In the genomic region with DNA sequence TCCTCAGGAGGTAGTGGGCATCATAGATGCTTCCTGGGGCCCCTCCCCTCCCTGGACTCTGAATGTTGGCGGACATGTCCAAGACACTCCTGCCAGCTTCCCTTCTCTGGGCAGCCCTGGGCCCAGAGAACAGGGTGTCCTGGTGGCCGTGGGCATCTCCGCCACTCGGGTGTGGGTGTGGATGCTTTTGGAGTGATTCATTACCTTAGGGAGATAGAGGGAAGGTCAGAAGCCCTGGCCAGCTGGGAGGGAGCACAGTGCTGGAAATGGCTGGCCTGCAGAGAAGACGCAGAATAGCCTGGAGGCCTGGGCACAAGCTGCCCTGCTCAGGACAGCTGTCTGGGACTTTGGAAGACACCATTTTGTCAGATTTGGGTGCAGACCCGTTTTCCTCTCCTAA, we compare ENCODE assay signal across 7 cellular contexts. TPM values are rescaled to one million over a fixed set of nuclear protein-coding genes. Genes with fewer than 3 reads are reported as not detected.
A peak's percentile ranks its signal among the peaks of the same experiment; 100 is the strongest.
DNase-seq lines count a peak whose midpoint lies in the region; ATAC-seq and TF ChIP-seq lines count a peak whose summit lies in the region.
"Not testable (repeated sequence)": the region's sequence is repeated elsewhere in the genome, so short reads cannot be mapped to it uniquely, and the experiment has no call there.

No MANE protein-coding gene starts in this region.

- TF ChIP-seq CTCF in PC-3 (conservative IDR thresholded peaks at IDR 0.05; ENCODE audit: low read depth, low read length); endothelial cell (IDR thresholded peaks at IDR 0.05; ENCODE audit: unreplicated experiment); osteoblast (IDR thresholded peaks at IDR 0.05; ENCODE audit: extremely low read depth, low read depth, low read length): not testable (repeated sequence)

- BruUV-seq in PC-3 (replicated peaks; lab: Mats Ljungman, UMichigan), result not testable (repeated sequence)

- H3K9me3 ChIP-seq in GM23248 (ENCODE audit: low read depth); PC-3 (ENCODE audit: low read length); adipocyte (ENCODE audit: control insufficient read depth, low read length); osteoblast (ENCODE audit: low read depth, low read length): not testable (repeated sequence)

- H3K79me2 ChIP-seq in GM23248 (ENCODE audit: insufficient read depth); PC-3 (ENCODE audit: low read length); osteoblast (ENCODE audit: insufficient read depth, low read length): not testable (repeated sequence)

- H3K27ac Mint-ChIP-seq in endothelial cell (ENCODE audit: unreplicated experiment), result peak overlapping the region; percentile 45

- POLR2A ChIA-PET in PC-3 (lab: Charles Lee; ENCODE audit: unreplicated experiment), result not testable (repeated sequence)

- not testable (repeated sequence) for H3K36me3 Mint-ChIP-seq in endothelial cell (ENCODE audit: low read depth, unreplicated experiment)

- intact Hi-C loops in PC-3 (cut with micrococcal nuclease); Right ventricle myocardium superior (cut with DNase I): not testable (repeated sequence)

- H3K9ac ChIP-seq in GM23248; PC-3 (ENCODE audit: low read length); adipocyte (ENCODE audit: low read length): not testable (repeated sequence)

- not testable (repeated sequence) for H3K4me2 ChIP-seq in GM23248 (ENCODE audit: unreplicated experiment); PC-3 (ENCODE audit: low read length); osteoblast (ENCODE audit: insufficient read depth, low read length)

- H3K27me3 Mint-ChIP-seq in endothelial cell (ENCODE audit: unreplicated experiment), result not testable (repeated sequence)

- not testable (repeated sequence) for H3K27ac ChIP-seq in GM23248; PC-3 (ENCODE audit: low read length); osteoblast (ENCODE audit: low read depth, low read length)

- not testable (repeated sequence) for H3K9me3 Mint-ChIP-seq in endothelial cell (ENCODE audit: unreplicated experiment)

- H3K27me3 ChIP-seq in GM23248 (replicated peaks; ENCODE audit: insufficient read depth); PC-3 (ENCODE audit: low read length); osteoblast (ENCODE audit: insufficient read depth, low read length): not testable (repeated sequence)
- peaks cover 13% of the 10 kb centered on the region for H3K27me3 ChIP-seq in adipocyte (replicated peaks; ENCODE audit: control insufficient read depth, insufficient read depth, low read length)

- H3K4me1 ChIP-seq in GM23248 (ENCODE audit: insufficient read depth); PC-3 (ENCODE audit: insufficient read depth, low read length); adipocyte (ENCODE audit: control insufficient read depth, insufficient read depth, low read length); osteoblast (ENCODE audit: insufficient read depth, low read length): not testable (repeated sequence)

- DNase-seq in GM23248 (peak; percentile 48), adipocyte (ENCODE audit: low read depth) (peak; percentile 58), islet precursor cell (peak; percentile 55)
- not testable (repeated sequence) for DNase-seq in PC-3; endothelial cell (ENCODE audit: low spot score); Right ventricle myocardium superior; osteoblast (ENCODE audit: insufficient read length, low spot score, missing footprints)

- H3K36me3 ChIP-seq in GM23248 (ENCODE audit: low read depth); PC-3 (ENCODE audit: low read depth, low read length); adipocyte (ENCODE audit: control insufficient read depth, insufficient read depth, low read length, severe bottlenecking); osteoblast (ENCODE audit: insufficient read depth, low read length): not testable (repeated sequence)

- peak; percentile 75 for ATAC-seq in PC-3
- ATAC-seq in Right ventricle myocardium superior (ENCODE audit: poor library complexity), result peak; percentile 54

- in situ Hi-C loops in GM23248 (cut with MboI), result not testable (repeated sequence)

- not testable (repeated sequence) for H3K4me3 Mint-ChIP-seq in endothelial cell (ENCODE audit: unreplicated experiment)

- H3K9me2 ChIP-seq in GM23248 (ENCODE audit: insufficient read depth); PC-3 (replicated peaks; ENCODE audit: low read length): not testable (repeated sequence)

- H3K4me3 ChIP-seq in GM23248; PC-3 (ENCODE audit: low read length); adipocyte (ENCODE audit: low read length); osteoblast (ENCODE audit: insufficient read depth, low read length): not testable (repeated sequence)

- H2AFZ ChIP-seq in GM23248; PC-3 (ENCODE audit: low read length): not testable (repeated sequence)
- H2AFZ ChIP-seq in osteoblast (ENCODE audit: low read length), result peak overlapping the region; percentile 41

- not testable (repeated sequence) for H3K4me1 Mint-ChIP-seq in endothelial cell (ENCODE audit: unreplicated experiment)

- CTCF ChIA-PET in PC-3 (lab: Charles Lee), result not testable (repeated sequence)

- 25 to 28% methylated on average over 6 of the region's 6 CpGs for WGBS in GM23248 (ENCODE audit: low coverage in 1 of 2, low lambda C conversion rate in 2 of 2, missing lambda C conversion rate in 2 of 2), 2 experiments

- not testable (repeated sequence) for H4K20me1 ChIP-seq in GM23248 (ENCODE audit: insufficient read depth); PC-3 (ENCODE audit: low read length); osteoblast (ENCODE audit: insufficient read depth, low read length)

- not testable (repeated sequence) for H3F3A ChIP-seq in GM23248 (ENCODE audit: insufficient read depth); PC-3 (ENCODE audit: low read length, unreplicated experiment)

RNA-seq across cellular contexts. Expression of gene SAXO2, which starts 37.7 kb away (rescaled TPM):
- not detected in 2 replicates for total RNA-seq in GM23248 (2014; rRNA removed; shearing (Covaris generic))
- 0.51 and 2.0 TPM in 2 replicates for polyA plus RNA-seq in GM23248 (2016; fragmentation: Nextera tagmentation; extraction: Ambion mirVana)
- total RNA-seq in PC-3 (2014; rRNA removed), result 0.35 and 3.7 TPM in 2 replicates
- 2.0 TPM for total RNA-seq in endothelial cell (ENCODE audit: unreplicated experiment)
- total RNA-seq in Right ventricle myocardium superior, result 3.0 TPM
- total RNA-seq in osteoblast, result 1.1 and 6.2 TPM in 2 replicates

RNA-seq across cellular contexts. Expression of gene EFL1, which starts 37.8 kb away (rescaled TPM):
- 28.4 and 53.7 TPM in 2 replicates for total RNA-seq in GM23248 (2014; rRNA removed; shearing (Covaris generic))
- polyA plus RNA-seq in GM23248 (2016; fragmentation: Nextera tagmentation; extraction: Ambion mirVana), result 21.3 and 21.8 TPM in 2 replicates
- 12.4 and 14.7 TPM in 2 replicates for total RNA-seq in PC-3 (2014; rRNA removed)
- total RNA-seq in endothelial cell (ENCODE audit: unreplicated experiment), result 19.3 TPM
- total RNA-seq in Right ventricle myocardium superior, result 14.9 TPM
- total RNA-seq in osteoblast, result 30.9 and 32.9 TPM in 2 replicates

RNA-seq across cellular contexts. Expression of gene GOLGA6L10, which starts 48.9 kb away (rescaled TPM):
- total RNA-seq in GM23248 (2014; rRNA removed; shearing (Covaris generic)), result under 0.01 and 0.25 TPM in 2 replicates
- not detected in 2 replicates for polyA plus RNA-seq in GM23248 (2016; fragmentation: Nextera tagmentation; extraction: Ambion mirVana)
- total RNA-seq in PC-3 (2014; rRNA removed) (1.1 TPM in 1 of 2 replicates, not detected in the other), endothelial cell (ENCODE audit: unreplicated experiment) (0.28 TPM), Right ventricle myocardium superior (0.11 TPM), osteoblast (1.4 and 1.5 TPM in 2 replicates)
